ENCODE assay signal across 8 cellular contexts in genomic region chr5:146877178-146877681, GRCh38. TPM values are rescaled to one million over a fixed set of nuclear protein-coding genes. Genes with fewer than 3 reads are reported as not detected.
A peak's percentile ranks its signal among the peaks of the same experiment; 100 is the strongest.
DNase-seq lines count a peak whose midpoint lies in the region; ATAC-seq and TF ChIP-seq lines count a peak whose summit lies in the region.

No MANE protein-coding gene starts in this region.

- intact Hi-C loops in upper lobe of right lung (cut with DNase I): no loop called here

- no peak overlapping the region for H3K27ac ChIP-seq in upper lobe of right lung

- no peaks in the 10 kb centered on the region for H3K9me3 Mint-ChIP-seq in brain

- H3K9me3 ChIP-seq in mononuclear cell (ENCODE audit: low read depth, low read length) (no peaks in the 10 kb centered on the region), upper lobe of right lung (no peaks in the 10 kb centered on the region)

- no peak for TF ChIP-seq CTCF in brain (conservative IDR thresholded peaks at IDR 0.05)
- TF ChIP-seq CTCF in upper lobe of right lung (IDR thresholded peaks at IDR 0.05): no peak

- ATAC-seq in HG02759 (IDR thresholded peaks at IDR 0.05; ENCODE audit: unreplicated experiment) (peak; percentile 16), upper lobe of right lung (no peak), HG02588 (IDR thresholded peaks at IDR 0.05; ENCODE audit: unreplicated experiment) (no peak)

- DNase-seq in Ammon's horn (ENCODE audit: low spot score) (peak; percentile 66), upper lobe of right lung (no peak), CD1c-positive myeloid dendritic cell (ENCODE audit: extremely low spot score) (no peak), COR-L47 (lab: John Stamatoyannopoulos, UW) (no peak)

- H3K4me3 Mint-ChIP-seq in brain: peak overlapping the region; percentile 84 to 96 (median 85)

- H3K27me3 ChIP-seq in mononuclear cell (ENCODE audit: insufficient read depth, low read length): peaks cover 44% of the 10 kb centered on the region
- H3K27me3 ChIP-seq in upper lobe of right lung: peaks cover 32% of the 10 kb centered on the region

- H3K4me1 Mint-ChIP-seq in brain: peaks cover 50% of the 10 kb centered on the region

- peak overlapping the region; percentile 78 to 98 (median 91) for H3K27ac Mint-ChIP-seq in brain

- H3K4me3 ChIP-seq in mononuclear cell (ENCODE audit: low read length): peak overlapping the region; percentile 42
- peak overlapping the region; percentile 48 for H3K4me3 ChIP-seq in upper lobe of right lung

- no peaks in the 10 kb centered on the region for H3K36me3 ChIP-seq in upper lobe of right lung

- H3K36me3 Mint-ChIP-seq in brain: no peaks in the 10 kb centered on the region

- peaks cover 20% of the 10 kb centered on the region for H3K27me3 Mint-ChIP-seq in brain

- peaks cover 17% of the 10 kb centered on the region for H3K4me1 ChIP-seq in mononuclear cell (ENCODE audit: insufficient read depth, low read length)
- peaks cover 15% of the 10 kb centered on the region for H3K4me1 ChIP-seq in upper lobe of right lung

RNA-seq across cellular contexts. Expression of gene PPP2R2B, which starts 1.3 kb away (rescaled TPM):
- polyA plus RNA-seq in brain (ENCODE audit: insufficient read depth, low read depth, low replicate concordance): 36.2 TPM
- 5.4 TPM for total RNA-seq in mononuclear cell
- total RNA-seq in upper lobe of right lung: 1.2 TPM
